8 cellular contexts compared by ENCODE assay signal in genomic region chr9:93500571-93501298, GRCh38. TPM values are rescaled to one million over a fixed set of nuclear protein-coding genes. Genes with fewer than 3 reads are reported as not detected.
DNase-seq lines count a peak whose midpoint lies in the region; ATAC-seq and TF ChIP-seq lines count a peak whose summit lies in the region.

No MANE protein-coding gene starts in this region.

- H3K27ac Mint-ChIP-seq in activated naive CD8-positive, alpha-beta T cell treated with anti-CD3 and anti-CD28 coated beads, Interleukin-2, amount 10 ng/mL, durations not matched to agents 7 days and 5 days, result peak overlapping the region; percentile 86

- H3K4me1 ChIP-seq in left lung (peaks cover 0 to 61% of the 10 kb centered on the region in 2 donors), tibial artery (peaks cover 0 to 22% (median 3%) of the 10 kb centered on the region in 4 donors)

- no peak for DNase-seq in activated T-cell treated with anti-CD3 and anti-CD28 coated beads, Interleukin-2, amount 50 U/mL, for 4 hours
- DNase-seq in activated T-cell treated with anti-CD3 and anti-CD28 coated beads for 4 hours (no peak), left lung (no peak), tibial artery (no peak), NAMALWA (ENCODE audit: low spot score) (no peak), NCI-H146 (lab: John Stamatoyannopoulos, UW) (no peak), SK-N-DZ (ENCODE audit: low spot score) (no peak)
- DNase-seq in activated naive CD8-positive, alpha-beta T cell treated with anti-CD3 and anti-CD28 coated beads, Interleukin-2, amount 10 ng/mL, durations not matched to agents 7 days and 5 days, result no peak

- H3K27me3 Mint-ChIP-seq in activated T-cell treated with anti-CD3 and anti-CD28 coated beads, Interleukin-2, amount 50 U/mL, for 4 hours (ENCODE audit: low read depth), result no peaks in the 10 kb centered on the region
- H3K27me3 Mint-ChIP-seq in activated naive CD8-positive, alpha-beta T cell treated with anti-CD3 and anti-CD28 coated beads, Interleukin-2, amount 10 ng/mL, durations not matched to agents 7 days and 5 days, result no peaks in the 10 kb centered on the region

- H3K4me3 ChIP-seq in left lung, result peak overlapping the region in 1 of 2 donors; percentile 25
- H3K4me3 ChIP-seq in tibial artery, result peak overlapping the region; percentile 35 to 47

- no peaks in the 10 kb centered on the region for H3K9me3 ChIP-seq in left lung
- no peaks in the 10 kb centered on the region for H3K9me3 ChIP-seq in tibial artery

- peaks cover 55% of the 10 kb centered on the region for H3K4me1 Mint-ChIP-seq in activated T-cell treated with anti-CD3 and anti-CD28 coated beads, Interleukin-2, amount 50 U/mL, for 4 hours (ENCODE audit: low read depth)
- peaks cover 32% of the 10 kb centered on the region for H3K4me1 Mint-ChIP-seq in activated naive CD8-positive, alpha-beta T cell treated with anti-CD3 and anti-CD28 coated beads, Interleukin-2, amount 10 ng/mL, durations not matched to agents 7 days and 5 days

- peaks cover 0 to 42% of the 10 kb centered on the region in 2 donors for H3K36me3 ChIP-seq in left lung
- peaks cover 19 to 42% (median 30%) of the 10 kb centered on the region in 3 donors for H3K36me3 ChIP-seq in tibial artery

- H3K36me3 Mint-ChIP-seq in activated T-cell treated with anti-CD3 and anti-CD28 coated beads, Interleukin-2, amount 50 U/mL, for 4 hours (ENCODE audit: insufficient read depth), result peaks cover 59% of the 10 kb centered on the region
- H3K36me3 Mint-ChIP-seq in activated naive CD8-positive, alpha-beta T cell treated with anti-CD3 and anti-CD28 coated beads, Interleukin-2, amount 10 ng/mL, durations not matched to agents 7 days and 5 days, result peaks cover 59% of the 10 kb centered on the region

- no peaks in the 10 kb centered on the region for H3K9me3 Mint-ChIP-seq in activated T-cell treated with anti-CD3 and anti-CD28 coated beads, Interleukin-2, amount 50 U/mL, for 4 hours
- no peaks in the 10 kb centered on the region for H3K9me3 Mint-ChIP-seq in activated naive CD8-positive, alpha-beta T cell treated with anti-CD3 and anti-CD28 coated beads, Interleukin-2, amount 10 ng/mL, durations not matched to agents 7 days and 5 days

- peak overlapping the region; percentile 23 to 76 for H3K27ac ChIP-seq in left lung
- peak overlapping the region; percentile 33 to 65 for H3K27ac ChIP-seq in tibial artery

- peak overlapping the region; percentile 78 for H3K4me3 Mint-ChIP-seq in activated T-cell treated with anti-CD3 and anti-CD28 coated beads, Interleukin-2, amount 50 U/mL, for 4 hours
- H3K4me3 Mint-ChIP-seq in activated naive CD8-positive, alpha-beta T cell treated with anti-CD3 and anti-CD28 coated beads, Interleukin-2, amount 10 ng/mL, durations not matched to agents 7 days and 5 days, result peak overlapping the region; percentile 80

- intact Hi-C loops in left lung (cut with DNase I) (no loop called here), tibial artery (cut with DNase I; ENCODE audit: low total_unique reads) (no loop called here)

- POLR2A ChIA-PET in activated naive CD8-positive, alpha-beta T cell treated with anti-CD3 and anti-CD28 coated beads, Interleukin-2, amount 10 ng/mL, durations not matched to agents 7 days and 5 days (lab: Charles Lee), result no interaction called here

- ATAC-seq in activated T-cell treated with anti-CD3 and anti-CD28 coated beads, Interleukin-2, amount 50 U/mL, for 4 hours, result no peak
- ATAC-seq in activated naive CD8-positive, alpha-beta T cell treated with anti-CD3 and anti-CD28 coated beads, Interleukin-2, amount 10 ng/mL, durations not matched to agents 7 days and 5 days (ENCODE audit: low read depth), result no peak
- ATAC-seq in left lung, result peak; percentile 35

- H3K27me3 ChIP-seq in left lung (no peaks in the 10 kb centered on the region), tibial artery (no peaks in the 10 kb centered on the region)

- no peak for TF ChIP-seq CTCF in left lung (IDR thresholded peaks at IDR 0.05)
- no peak for TF ChIP-seq CTCF in tibial artery (IDR thresholded peaks at IDR 0.05)

RNA-seq across cellular contexts. Expression of gene FAM120AOS, which starts 47.4 kb away (rescaled TPM):
- 10 to 100 TPM; 30.5 to 36.8 (median 34.4) TPM for total RNA-seq in activated T-cell treated with anti-CD3 and anti-CD28 coated beads, Interleukin-2, amount 50 U/mL, for 4 hours
- total RNA-seq in activated naive CD8-positive, alpha-beta T cell treated with anti-CD3 and anti-CD28 coated beads, Interleukin-2, amount 10 ng/mL, durations not matched to agents 7 days and 5 days, result 10 to 100 TPM; 39.8 to 41.6 TPM
- 10 to 100 TPM; 41.2 to 52.9 TPM for total RNA-seq in left lung
- 27.2 and 31.6 TPM in 2 replicates for polyA plus RNA-seq in SK-N-DZ (2014; cell fraction: cytosol; rRNA removed)
- polyA plus RNA-seq in SK-N-DZ (2014; cell fraction: nucleus; rRNA removed), result 15.8 and 20.8 TPM in 2 replicates

RNA-seq across cellular contexts. Expression of gene FAM120A, which starts 49.2 kb away (rescaled TPM):
- 100 to 1,000 TPM; 116 to 124 (median 123) TPM for total RNA-seq in activated T-cell treated with anti-CD3 and anti-CD28 coated beads, Interleukin-2, amount 50 U/mL, for 4 hours
- 100 to 1,000 TPM; 116 to 117 TPM for total RNA-seq in activated naive CD8-positive, alpha-beta T cell treated with anti-CD3 and anti-CD28 coated beads, Interleukin-2, amount 10 ng/mL, durations not matched to agents 7 days and 5 days
- total RNA-seq in left lung, result 100 to 1,000 TPM; 143 to 160 TPM
- polyA plus RNA-seq in SK-N-DZ (2014; cell fraction: cytosol; rRNA removed), result 12.4 and 14.0 TPM in 2 replicates
- polyA plus RNA-seq in SK-N-DZ (2014; cell fraction: nucleus; rRNA removed), result 13.4 and 29.0 TPM in 2 replicates
